ENCODE assay signal across 1 cellular context in genomic region chr5:53023969-53024368, GRCh38.
TF ChIP-seq lines count a peak whose summit lies in the region.

No MANE protein-coding gene starts in this region.

TF ChIP-seq in GM12878, 131 proteins besides CTCF, POLR2A, EP300 and RAD21 (continued from another document):
- TF ChIP-seq ETV6 (conservative IDR thresholded peaks at IDR 0.05 in 1 of 2, IDR thresholded peaks at IDR 0.05 in 1 of 2; ENCODE audit: borderline replicate concordance in 1 of 2, low read depth in 1 of 2) (no peak), MEF2A (IDR thresholded peaks at IDR 0.05; ENCODE audit: insufficient read depth, low read depth, low read length) (peak; percentile 73), HSF1 (IDR thresholded peaks at IDR 0.05; ENCODE audit: low read depth, low read length) (no peak), MLLT1 (IDR thresholded peaks at IDR 0.05) (no peak), TAF1 (IDR thresholded peaks at IDR 0.05; ENCODE audit: borderline replicate concordance, low read depth, low read length) (no peak), MTA3 (IDR thresholded peaks at IDR 0.05; ENCODE audit: borderline replicate concordance, low read length) (no peak), ATF2 (IDR thresholded peaks at IDR 0.05; ENCODE audit: low read length) (peak; percentile 46; the same call in 1 of the 2 replicates), RUNX3 (IDR thresholded peaks at IDR 0.05; ENCODE audit: low read length) (peak; percentile 52), BCL11A (IDR thresholded peaks at IDR 0.05; ENCODE audit: low read depth, low read length) (peak; percentile 46; the same call in 1 of the 2 replicates), CEBPB (IDR thresholded peaks at IDR 0.05; ENCODE audit: borderline replicate concordance in 1 of 2, low read depth in 2 of 2, low read length in 2 of 2) (peak; percentile 87 to 92), EED (IDR thresholded peaks at IDR 0.05; ENCODE audit: low read depth) (0 out of 2 replicates have a peak, but pooled peaks have one; percentile 26)
